Comparison of ENCODE assay signal across 22 cellular contexts in the genomic region with DNA sequence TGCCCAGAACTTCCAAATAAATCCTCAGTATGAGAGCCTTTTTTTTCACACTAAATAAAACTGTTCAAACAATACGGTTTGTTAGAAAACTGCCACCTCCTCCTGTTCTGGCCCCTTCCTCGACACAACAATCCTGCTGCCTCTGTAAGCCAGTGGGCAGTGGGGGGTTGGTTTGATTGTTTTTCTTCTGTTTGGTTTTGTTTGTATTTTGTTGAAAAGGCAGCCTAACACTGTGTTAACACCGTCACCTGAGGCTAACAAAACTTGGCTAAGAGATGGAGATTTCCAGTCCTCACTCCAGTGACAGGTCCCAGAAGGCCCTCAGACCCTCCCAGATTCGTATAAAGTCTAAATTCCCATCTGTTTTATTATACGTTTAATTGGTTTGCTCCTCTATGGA.
DNase-seq lines count a peak whose midpoint lies in the region; ATAC-seq and TF ChIP-seq lines count a peak whose summit lies in the region.
"Had no signal": no experiment of that assay in that cellular context is flagged by ENCODE, and none has a peak within 500 bp of the region (broad histone marks: within the 10 kb centered on the region; RNA-seq: fewer than 3 reads in every experiment).

No MANE protein-coding gene starts in this region.

- H3K9ac ChIP-seq in endodermal cell (ENCODE audit: extremely low read depth, low read length, poor library complexity, severe bottlenecking), result no peak overlapping the region

- H3K4me1 ChIP-seq in HEK293 (ENCODE audit: control insufficient read depth, insufficient read depth, low read length), result no peaks in the 10 kb centered on the region
- peaks cover 6% of the 10 kb centered on the region for H3K4me1 ChIP-seq in endodermal cell (ENCODE audit: control insufficient read depth, insufficient read depth, low read length)
- no peaks in the 10 kb centered on the region for H3K4me1 ChIP-seq in vagina

- H3K27ac ChIP-seq in HEK293 (ENCODE audit: extremely low read depth, low read depth, low read length) (no peak overlapping the region), endodermal cell (ENCODE audit: low read depth, low read length) (no peak overlapping the region), vagina (peak overlapping the region; percentile 5)
- H3K27ac ChIP-seq: C4-2B, PC-9 had no signal

- TF ChIP-seq CTCF in HEK293 (tag by site-specific recombination; IDR thresholded peaks at IDR 0.05) (no peak), endodermal cell (conservative IDR thresholded peaks at IDR 0.05) (no peak), vagina (IDR thresholded peaks at IDR 0.05) (no peak)

- no peaks in the 10 kb centered on the region for H3K36me3 ChIP-seq in HEK293 (ENCODE audit: control insufficient read depth in 2 of 2, insufficient read depth in 1 of 2, low read length in 2 of 2)
- no peaks in the 10 kb centered on the region for H3K36me3 ChIP-seq in endodermal cell (ENCODE audit: control insufficient read depth, insufficient read depth, low read length)
- no peaks in the 10 kb centered on the region for H3K36me3 ChIP-seq in vagina
- H3K36me3 ChIP-seq: MG63 had no signal

- H3K4me3 Mint-ChIP-seq in endodermal cell, result peak overlapping the region; percentile 10
- H3K4me3 Mint-ChIP-seq: CD8-positive, alpha-beta memory T cell; T-helper 1 cell treated with Interleukin-12 subunit alpha and Interleukin-12 subunit beta and Interleukin-4 antibody, amounts not matched to agents 30 μg/mL and 1 μg/mL, for 36 hours had no signal

- no peak for ATAC-seq in left colon
- ATAC-seq: HepG2, K562 had no signal

- no peaks in the 10 kb centered on the region for H3K9me3 Mint-ChIP-seq in endodermal cell
- H3K9me3 Mint-ChIP-seq: T-helper 1 cell treated with Interleukin-12 subunit alpha and Interleukin-12 subunit beta and Interleukin-4 antibody, amounts not matched to agents 30 μg/mL and 1 μg/mL, for 36 hours had no signal

- DNase-seq in NCI-H2171 treated with DMSO at 0.1 percent for 48 hours (lab: John Stamatoyannopoulos, UW) (peak; percentile 28), NCI-H2171 (lab: John Stamatoyannopoulos, UW) (no peak), endodermal cell (no peak), vagina (ENCODE audit: extremely low spot score in 2 of 2) (no peak), left colon (no peak)
- DNase-seq in stimulated activated CD4-positive, alpha-beta T cell treated with anti-CD3 and anti-CD28 coated beads, Interleukin-4, amount 100 ng/mL, for 24 hours, result no peak
- DNase-seq: AML-193; CD8-positive, alpha-beta memory T cell; GDM1; MG63; NCI-H1048; NCI-H1417 treated with DMSO at 0.1 percent for 48 hours; NCI-H187; NCI-H510A treated with DMSO at 0.1 percent for 48 hours; PC-9; RPMI8226; SHP77 had no signal

- H3K4me3 ChIP-seq in HEK293 (ENCODE audit: low read depth, low read length), result no peak overlapping the region
- H3K4me3 ChIP-seq in endodermal cell (ENCODE audit: low read length), result peak overlapping the region; percentile 8
- no peak overlapping the region for H3K4me3 ChIP-seq in vagina
- H3K4me3 ChIP-seq: K562, MG63, PC-9 had no signal

- H3K4me1 Mint-ChIP-seq in endodermal cell, result peaks cover 34% of the 10 kb centered on the region
- H3K4me1 Mint-ChIP-seq: CD8-positive, alpha-beta memory T cell had no signal

- H3K36me3 Mint-ChIP-seq in endodermal cell (ENCODE audit: low read depth), result no peaks in the 10 kb centered on the region
- H3K36me3 Mint-ChIP-seq: CD8-positive, alpha-beta memory T cell had no signal

- CTCF ChIA-PET in HEK293 (lab: Yijun Ruan, JAX), result no interaction called here

- POLR2A ChIA-PET in HEK293 (lab: Yijun Ruan, JAX), result no interaction called here

- no peak overlapping the region for H3K27ac Mint-ChIP-seq in endodermal cell
- H3K27ac Mint-ChIP-seq: CD8-positive, alpha-beta memory T cell; T-helper 1 cell treated with Interleukin-12 subunit alpha and Interleukin-12 subunit beta and Interleukin-4 antibody, amounts not matched to agents 30 μg/mL and 1 μg/mL, for 36 hours had no signal

- intact Hi-C loops in vagina (cut with DNase I) (no loop called here), left colon (cut with DNase I, micrococcal nuclease) (no loop called here)

- H3K9me3 ChIP-seq in HEK293 (ENCODE audit: control insufficient read depth, insufficient read depth, low read depth, low read length) (no peaks in the 10 kb centered on the region), endodermal cell (ENCODE audit: control insufficient read depth, low read length) (peaks cover 6% of the 10 kb centered on the region), vagina (no peaks in the 10 kb centered on the region)
- H3K9me3 ChIP-seq: MG63 had no signal

- peaks cover 18% of the 10 kb centered on the region for H3K27me3 Mint-ChIP-seq in endodermal cell (ENCODE audit: insufficient read depth)
- H3K27me3 Mint-ChIP-seq: CD8-positive, alpha-beta memory T cell had no signal

- TF ChIP-seq POLR2A in vagina (IDR thresholded peaks at IDR 0.05), result no peak

- H3K27me3 ChIP-seq in endodermal cell (ENCODE audit: control insufficient read depth, insufficient read depth, low read length, poor library complexity, severe bottlenecking), result no peaks in the 10 kb centered on the region
- no peaks in the 10 kb centered on the region for H3K27me3 ChIP-seq in vagina
- H3K27me3 ChIP-seq: MG63 had no signal

- WGBS in endodermal cell (ENCODE audit: insufficient coverage in 1 of 2, insufficient read length in 1 of 2), 2 experiments, result 49 to 50% methylated on average over 3 to 5 of the region's 5 CpGs

TF ChIP-seq in HEK293, 187 proteins besides CTCF, POLR2A, EP300 and RAD21:
- peak; percentile 65 for TF ChIP-seq FEZF1 (tag by site-specific recombination; IDR thresholded peaks at IDR 0.05)
- TF ChIP-seq ZIC2 (tag by site-specific recombination; IDR thresholded peaks at IDR 0.05), result peak; percentile 61
- no peak for TF ChIP-seq ZSCAN30 (tag by site-specific recombination; IDR thresholded peaks at IDR 0.05)
- no peak for TF ChIP-seq YY1 (tag by site-specific recombination; IDR thresholded peaks at IDR 0.05)
